2 cellular contexts compared by ENCODE assay signal in the genomic region with DNA sequence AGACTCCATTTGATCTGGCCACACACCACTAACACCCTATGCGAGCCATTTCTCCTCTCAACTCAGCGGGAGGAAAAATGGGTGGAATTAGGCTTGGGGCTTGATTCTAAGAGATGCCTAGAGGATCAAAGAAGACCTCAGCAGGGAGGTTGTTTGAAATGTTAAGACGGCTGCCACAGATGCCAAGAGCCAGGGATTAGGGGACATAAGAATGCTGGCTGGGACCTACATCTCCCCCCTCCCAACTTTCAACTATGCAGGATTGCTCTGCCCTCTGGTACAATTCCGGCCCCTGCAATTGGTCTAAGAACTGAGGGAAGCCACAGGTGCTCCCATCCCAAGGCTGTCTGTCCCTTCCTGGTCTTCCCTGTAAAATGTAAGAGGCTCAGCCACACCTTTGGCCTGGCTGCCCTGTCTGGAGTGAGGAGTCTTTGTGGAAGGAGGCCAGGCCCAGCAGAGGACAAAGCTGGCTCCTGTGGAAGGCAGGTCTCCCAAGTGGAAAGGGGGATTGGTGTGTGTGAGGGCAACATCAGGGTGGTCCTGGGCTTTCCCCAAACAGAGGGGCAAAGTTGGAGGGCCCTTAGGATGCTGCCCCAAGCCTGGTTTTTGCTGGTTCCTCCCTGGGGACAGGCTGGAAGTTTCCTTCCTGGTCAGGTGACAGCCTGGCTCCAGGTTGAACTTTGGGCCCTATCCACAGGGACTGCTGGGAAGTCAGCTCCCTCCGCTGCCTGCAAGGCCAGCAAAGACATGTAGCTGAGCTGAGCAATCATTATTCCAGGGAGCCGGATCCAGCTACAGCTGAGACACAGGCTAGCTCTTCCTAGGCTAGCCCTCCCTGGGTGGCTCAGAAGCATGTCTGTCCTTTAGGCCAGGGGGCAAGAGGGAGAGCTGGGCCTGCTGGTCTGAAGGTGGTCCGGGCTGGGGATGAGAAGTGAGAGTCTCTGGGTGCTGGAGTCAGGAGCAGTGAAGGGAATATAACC.
TF ChIP-seq lines count a peak whose summit lies in the region.

No MANE protein-coding gene starts in this region.

TF ChIP-seq in H1, 55 proteins besides CTCF, POLR2A, EP300 and RAD21:
- TF ChIP-seq TEAD4 (IDR thresholded peaks at IDR 0.05; ENCODE audit: low read depth, low read length): peak; percentile 87; the same call in 1 of the 2 replicates
- TF ChIP-seq BCL11A (IDR thresholded peaks at IDR 0.05; ENCODE audit: low read depth in 2 of 2, low read length in 2 of 2): peak in 1 of 2 experiments; percentile 72
- TF ChIP-seq TCF12 (IDR thresholded peaks at IDR 0.05; ENCODE audit: low read depth, low read length): peak; percentile 84; the same call in 1 of the 2 replicates
- TF ChIP-seq ASH2L (IDR thresholded peaks at IDR 0.05; ENCODE audit: low read length): no peak
- TF ChIP-seq CHD1 (IDR thresholded peaks at IDR 0.05; ENCODE audit: low read depth, low read length): no peak
- TF ChIP-seq YY1 (IDR thresholded peaks at IDR 0.05; ENCODE audit: low read depth, low read length): peak; percentile 81; the same call in 1 of the 2 replicates
- TF ChIP-seq TAF1 (IDR thresholded peaks at IDR 0.05; ENCODE audit: low read depth, low read length): 0 out of 2 replicates have a peak, but pooled peaks have one; percentile 24
- TF ChIP-seq PHF8 (conservative IDR thresholded peaks at IDR 0.05; ENCODE audit: low read depth, low read length): no peak
- TF ChIP-seq RXRA (IDR thresholded peaks at IDR 0.05; ENCODE audit: insufficient read depth, low read depth, low read length): no peak
- TF ChIP-seq NANOG (IDR thresholded peaks at IDR 0.05; ENCODE audit: insufficient read depth, low read depth, low read length, poor library complexity, severe bottlenecking): peak; percentile 83
- TF ChIP-seq, protein P1, sequence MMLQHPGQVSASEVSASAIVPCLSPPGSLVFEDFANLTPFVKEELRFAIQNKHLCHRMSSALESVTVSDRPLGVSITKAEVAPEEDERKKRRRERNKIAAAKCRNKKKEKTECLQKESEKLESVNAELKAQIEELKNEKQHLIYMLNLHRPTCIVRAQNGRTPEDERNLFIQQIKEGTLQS (IDR thresholded peaks at IDR 0.05; ENCODE audit: insufficient read depth, low read depth, low read length): no peak
- peak; percentile 79 for TF ChIP-seq SP1 (IDR thresholded peaks at IDR 0.05; ENCODE audit: low read depth, low read length)
- TF ChIP-seq KDM1A (IDR thresholded peaks at IDR 0.05; ENCODE audit: borderline replicate concordance, low read length): peak; percentile 65; the same call in 1 of the 2 replicates
- TF ChIP-seq MAFK (IDR thresholded peaks at IDR 0.05; ENCODE audit: low read depth, low read length): no peak
- TF ChIP-seq, protein P2, sequence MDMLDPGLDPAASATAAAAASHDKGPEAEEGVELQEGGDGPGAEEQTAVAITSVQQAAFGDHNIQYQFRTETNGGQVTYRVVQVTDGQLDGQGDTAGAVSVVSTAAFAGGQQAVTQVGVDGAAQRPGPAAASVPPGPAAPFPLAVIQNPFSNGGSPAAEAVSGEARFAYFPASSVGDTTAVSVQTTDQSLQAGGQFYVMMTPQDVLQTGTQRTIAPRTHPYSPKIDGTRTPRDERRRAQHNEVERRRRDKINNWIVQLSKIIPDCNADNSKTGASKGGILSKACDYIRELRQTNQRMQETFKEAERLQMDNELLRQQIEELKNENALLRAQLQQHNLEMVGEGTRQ (IDR thresholded peaks at IDR 0.05; ENCODE audit: low read length): no peak
- TF ChIP-seq HDAC2 (IDR thresholded peaks at IDR 0.05; ENCODE audit: borderline replicate concordance in 1 of 2, low read depth in 2 of 2, low read length in 2 of 2): peak; percentile 86 to 96; a peak in 1 of 4 replicates
- no peak for TF ChIP-seq SIX5 (IDR thresholded peaks at IDR 0.05; ENCODE audit: low read depth, low read length)
- TF ChIP-seq POU5F1 (IDR thresholded peaks at IDR 0.05; ENCODE audit: low read depth, low read length): 0 out of 2 replicates have a peak, but pooled peaks have one; percentile 56
- 0 out of 2 replicates have a peak, but pooled peaks have one; percentile 26 for TF ChIP-seq CREB1 (IDR thresholded peaks at IDR 0.05)
- TF ChIP-seq BACH1 (IDR thresholded peaks at IDR 0.05; ENCODE audit: low read length): no peak
- TF ChIP-seq RFX5 (IDR thresholded peaks at IDR 0.05; ENCODE audit: borderline replicate concordance, low read depth, low read length): no peak; the same call in 1 of the 2 replicates
- no peak for TF ChIP-seq RNF2 (IDR thresholded peaks at IDR 0.05; ENCODE audit: borderline replicate concordance, low read depth, low read length, missing control alignments, poor library complexity, severe bottlenecking)
- TF ChIP-seq, protein P3, sequence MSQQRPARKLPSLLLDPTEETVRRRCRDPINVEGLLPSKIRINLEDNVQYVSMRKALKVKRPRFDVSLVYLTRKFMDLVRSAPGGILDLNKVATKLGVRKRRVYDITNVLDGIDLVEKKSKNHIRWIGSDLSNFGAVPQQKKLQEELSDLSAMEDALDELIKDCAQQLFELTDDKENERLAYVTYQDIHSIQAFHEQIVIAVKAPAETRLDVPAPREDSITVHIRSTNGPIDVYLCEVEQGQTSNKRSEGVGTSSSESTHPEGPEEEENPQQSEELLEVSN (IDR thresholded peaks at IDR 0.05): no peak
- peak; percentile 63 for TF ChIP-seq CTBP2 (IDR thresholded peaks at IDR 0.05; ENCODE audit: borderline replicate concordance, insufficient read depth, insufficient read length, low read length)

TF ChIP-seq in HepG2, 621 proteins besides CTCF, POLR2A, EP300 and RAD21 (continues in another document):
- TF ChIP-seq CREB1 (IDR thresholded peaks at IDR 0.05) (no peak), CREB1 (CRISPR knock-in tag; IDR thresholded peaks at IDR 0.05) (no peak; the same call in 1 of the 2 replicates), CHD2 (IDR thresholded peaks at IDR 0.05; ENCODE audit: low read depth, low read length) (no peak), NR1H2 (CRISPR knock-in tag; IDR thresholded peaks at IDR 0.05; ENCODE audit: borderline replicate concordance, low read depth) (no peak), ZNF180 (CRISPR knock-in tag; IDR thresholded peaks at IDR 0.05; ENCODE audit: borderline replicate concordance, low read depth) (no peak), ARNT2 (CRISPR knock-in tag; IDR thresholded peaks at IDR 0.05; ENCODE audit: low read depth) (no peak), ZSCAN31 (CRISPR knock-in tag; IDR thresholded peaks at IDR 0.05; ENCODE audit: low read depth) (no peak), ZNF446 (CRISPR knock-in tag; IDR thresholded peaks at IDR 0.05) (no peak), MLLT10 (CRISPR knock-in tag; IDR thresholded peaks at IDR 0.05) (no peak), FIP1L1 (IDR thresholded peaks at IDR 0.05; ENCODE audit: borderline replicate concordance, insufficient read depth, low read depth, low read length) (no peak), ZFP36 (IDR thresholded peaks at IDR 0.05; ENCODE audit: borderline replicate concordance, low read depth, low read length, partially characterized antibody) (no peak), ZNF33A (CRISPR knock-in tag; IDR thresholded peaks at IDR 0.05; ENCODE audit: borderline replicate concordance) (no peak), ZNF550 (CRISPR knock-in tag; IDR thresholded peaks at IDR 0.05; ENCODE audit: borderline replicate concordance) (no peak), KLF11 (CRISPR knock-in tag; IDR thresholded peaks at IDR 0.05) (no peak), SP140L (CRISPR knock-in tag; IDR thresholded peaks at IDR 0.05; ENCODE audit: borderline replicate concordance) (no peak; the same call in 1 of the 2 replicates), ZFP36L1 (CRISPR knock-in tag; IDR thresholded peaks at IDR 0.05) (no peak), ZNF614 (CRISPR knock-in tag; IDR thresholded peaks at IDR 0.05; ENCODE audit: borderline replicate concordance) (peak; percentile 81), NAIF1 (CRISPR knock-in tag; IDR thresholded peaks at IDR 0.05; ENCODE audit: borderline replicate concordance) (no peak), REL (CRISPR knock-in tag; conservative IDR thresholded peaks at IDR 0.05) (no peak), ZNF282 (IDR thresholded peaks at IDR 0.05; ENCODE audit: partially characterized antibody) (no peak), HNRNPL (IDR thresholded peaks at IDR 0.05; ENCODE audit: low read depth, low read length) (no peak), EED (CRISPR knock-in tag; IDR thresholded peaks at IDR 0.05) (no peak)
- TF ChIP-seq, protein P4, sequence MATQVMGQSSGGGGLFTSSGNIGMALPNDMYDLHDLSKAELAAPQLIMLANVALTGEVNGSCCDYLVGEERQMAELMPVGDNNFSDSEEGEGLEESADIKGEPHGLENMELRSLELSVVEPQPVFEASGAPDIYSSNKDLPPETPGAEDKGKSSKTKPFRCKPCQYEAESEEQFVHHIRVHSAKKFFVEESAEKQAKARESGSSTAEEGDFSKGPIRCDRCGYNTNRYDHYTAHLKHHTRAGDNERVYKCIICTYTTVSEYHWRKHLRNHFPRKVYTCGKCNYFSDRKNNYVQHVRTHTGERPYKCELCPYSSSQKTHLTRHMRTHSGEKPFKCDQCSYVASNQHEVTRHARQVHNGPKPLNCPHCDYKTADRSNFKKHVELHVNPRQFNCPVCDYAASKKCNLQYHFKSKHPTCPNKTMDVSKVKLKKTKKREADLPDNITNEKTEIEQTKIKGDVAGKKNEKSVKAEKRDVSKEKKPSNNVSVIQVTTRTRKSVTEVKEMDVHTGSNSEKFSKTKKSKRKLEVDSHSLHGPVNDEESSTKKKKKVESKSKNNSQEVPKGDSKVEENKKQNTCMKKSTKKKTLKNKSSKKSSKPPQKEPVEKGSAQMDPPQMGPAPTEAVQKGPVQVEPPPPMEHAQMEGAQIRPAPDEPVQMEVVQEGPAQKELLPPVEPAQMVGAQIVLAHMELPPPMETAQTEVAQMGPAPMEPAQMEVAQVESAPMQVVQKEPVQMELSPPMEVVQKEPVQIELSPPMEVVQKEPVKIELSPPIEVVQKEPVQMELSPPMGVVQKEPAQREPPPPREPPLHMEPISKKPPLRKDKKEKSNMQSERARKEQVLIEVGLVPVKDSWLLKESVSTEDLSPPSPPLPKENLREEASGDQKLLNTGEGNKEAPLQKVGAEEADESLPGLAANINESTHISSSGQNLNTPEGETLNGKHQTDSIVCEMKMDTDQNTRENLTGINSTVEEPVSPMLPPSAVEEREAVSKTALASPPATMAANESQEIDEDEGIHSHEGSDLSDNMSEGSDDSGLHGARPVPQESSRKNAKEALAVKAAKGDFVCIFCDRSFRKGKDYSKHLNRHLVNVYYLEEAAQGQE (IDR thresholded peaks at IDR 0.05; ENCODE audit: borderline replicate concordance in 1 of 2, low read depth in 1 of 2, low read length in 2 of 2): 0 out of 4 replicates have a peak, but pooled peaks of 1 of the 2 experiments have one; percentile 5
- TF ChIP-seq, protein P5, sequence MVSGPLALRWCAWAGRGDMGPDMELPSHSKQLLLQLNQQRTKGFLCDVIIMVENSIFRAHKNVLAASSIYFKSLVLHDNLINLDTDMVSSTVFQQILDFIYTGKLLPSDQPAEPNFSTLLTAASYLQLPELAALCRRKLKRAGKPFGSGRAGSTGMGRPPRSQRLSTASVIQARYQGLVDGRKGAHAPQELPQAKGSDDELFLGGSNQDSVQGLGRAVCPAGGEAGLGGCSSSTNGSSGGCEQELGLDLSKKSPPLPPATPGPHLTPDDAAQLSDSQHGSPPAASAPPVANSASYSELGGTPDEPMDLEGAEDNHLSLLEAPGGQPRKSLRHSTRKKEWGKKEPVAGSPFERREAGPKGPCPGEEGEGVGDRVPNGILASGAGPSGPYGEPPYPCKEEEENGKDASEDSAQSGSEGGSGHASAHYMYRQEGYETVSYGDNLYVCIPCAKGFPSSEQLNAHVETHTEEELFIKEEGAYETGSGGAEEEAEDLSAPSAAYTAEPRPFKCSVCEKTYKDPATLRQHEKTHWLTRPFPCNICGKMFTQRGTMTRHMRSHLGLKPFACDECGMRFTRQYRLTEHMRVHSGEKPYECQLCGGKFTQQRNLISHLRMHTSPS (CRISPR knock-in tag; IDR thresholded peaks at IDR 0.05; ENCODE audit: low read depth): no peak
- TF ChIP-seq, protein P6, sequence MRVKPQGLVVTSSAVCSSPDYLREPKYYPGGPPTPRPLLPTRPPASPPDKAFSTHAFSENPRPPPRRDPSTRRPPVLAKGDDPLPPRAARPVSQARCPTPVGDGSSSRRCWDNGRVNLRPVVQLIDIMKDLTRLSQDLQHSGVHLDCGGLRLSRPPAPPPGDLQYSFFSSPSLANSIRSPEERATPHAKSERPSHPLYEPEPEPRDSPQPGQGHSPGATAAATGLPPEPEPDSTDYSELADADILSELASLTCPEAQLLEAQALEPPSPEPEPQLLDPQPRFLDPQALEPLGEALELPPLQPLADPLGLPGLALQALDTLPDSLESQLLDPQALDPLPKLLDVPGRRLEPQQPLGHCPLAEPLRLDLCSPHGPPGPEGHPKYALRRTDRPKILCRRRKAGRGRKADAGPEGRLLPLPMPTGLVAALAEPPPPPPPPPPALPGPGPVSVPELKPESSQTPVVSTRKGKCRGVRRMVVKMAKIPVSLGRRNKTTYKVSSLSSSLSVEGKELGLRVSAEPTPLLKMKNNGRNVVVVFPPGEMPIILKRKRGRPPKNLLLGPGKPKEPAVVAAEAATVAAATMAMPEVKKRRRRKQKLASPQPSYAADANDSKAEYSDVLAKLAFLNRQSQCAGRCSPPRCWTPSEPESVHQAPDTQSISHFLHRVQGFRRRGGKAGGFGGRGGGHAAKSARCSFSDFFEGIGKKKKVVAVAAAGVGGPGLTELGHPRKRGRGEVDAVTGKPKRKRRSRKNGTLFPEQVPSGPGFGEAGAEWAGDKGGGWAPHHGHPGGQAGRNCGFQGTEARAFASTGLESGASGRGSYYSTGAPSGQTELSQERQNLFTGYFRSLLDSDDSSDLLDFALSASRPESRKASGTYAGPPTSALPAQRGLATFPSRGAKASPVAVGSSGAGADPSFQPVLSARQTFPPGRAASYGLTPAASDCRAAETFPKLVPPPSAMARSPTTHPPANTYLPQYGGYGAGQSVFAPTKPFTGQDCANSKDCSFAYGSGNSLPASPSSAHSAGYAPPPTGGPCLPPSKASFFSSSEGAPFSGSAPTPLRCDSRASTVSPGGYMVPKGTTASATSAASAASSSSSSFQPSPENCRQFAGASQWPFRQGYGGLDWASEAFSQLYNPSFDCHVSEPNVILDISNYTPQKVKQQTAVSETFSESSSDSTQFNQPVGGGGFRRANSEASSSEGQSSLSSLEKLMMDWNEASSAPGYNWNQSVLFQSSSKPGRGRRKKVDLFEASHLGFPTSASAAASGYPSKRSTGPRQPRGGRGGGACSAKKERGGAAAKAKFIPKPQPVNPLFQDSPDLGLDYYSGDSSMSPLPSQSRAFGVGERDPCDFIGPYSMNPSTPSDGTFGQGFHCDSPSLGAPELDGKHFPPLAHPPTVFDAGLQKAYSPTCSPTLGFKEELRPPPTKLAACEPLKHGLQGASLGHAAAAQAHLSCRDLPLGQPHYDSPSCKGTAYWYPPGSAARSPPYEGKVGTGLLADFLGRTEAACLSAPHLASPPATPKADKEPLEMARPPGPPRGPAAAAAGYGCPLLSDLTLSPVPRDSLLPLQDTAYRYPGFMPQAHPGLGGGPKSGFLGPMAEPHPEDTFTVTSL (CRISPR knock-in tag; IDR thresholded peaks at IDR 0.05; ENCODE audit: borderline replicate concordance): no peak
- TF ChIP-seq, protein P2 (IDR thresholded peaks at IDR 0.05; ENCODE audit: low read depth, low read length): peak; percentile 62
- TF ChIP-seq, protein P2 (CRISPR knock-in tag; IDR thresholded peaks at IDR 0.05; ENCODE audit: borderline replicate concordance): peak; percentile 89; the same call in 1 of the 2 replicates
